ENCODE assay signal across 8 cellular contexts in the genomic region with DNA sequence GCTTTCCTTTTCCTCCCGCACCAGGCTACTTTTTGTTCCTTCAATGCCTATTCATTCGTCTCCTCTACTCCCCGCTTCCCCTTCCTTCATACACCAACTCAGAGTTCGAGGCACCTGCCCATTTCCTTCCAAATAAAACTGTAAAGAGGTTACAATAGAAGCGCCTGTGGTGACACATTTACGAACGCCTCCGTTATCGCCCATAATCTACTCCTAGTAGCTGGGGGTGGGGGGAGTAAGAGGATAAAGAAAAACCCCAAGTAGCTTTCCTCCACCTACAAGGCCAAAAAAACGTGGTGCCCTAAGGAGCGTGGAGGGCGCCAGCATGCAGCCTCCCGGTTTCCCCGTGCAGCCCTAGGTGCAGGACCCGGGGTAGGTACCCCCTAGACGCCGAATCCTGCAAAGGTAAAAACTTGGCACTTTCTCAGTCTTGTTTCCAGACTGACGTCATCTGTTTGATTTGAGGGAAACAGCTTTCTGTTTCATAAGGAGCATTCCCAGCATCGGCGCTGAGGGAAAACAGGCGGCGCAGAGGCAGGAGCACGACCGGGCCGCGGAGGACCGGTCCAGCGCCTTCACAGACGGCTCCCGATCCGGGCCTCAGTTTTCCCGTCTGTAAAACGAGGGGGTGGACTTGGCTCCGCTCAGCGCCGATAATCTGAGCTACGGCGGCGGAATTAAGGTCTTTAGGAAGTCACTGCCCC. TPM values are rescaled to one million over a fixed set of nuclear protein-coding genes. Genes with fewer than 3 reads are reported as not detected.
DNase-seq lines count a peak whose midpoint lies in the region; ATAC-seq and TF ChIP-seq lines count a peak whose summit lies in the region.

No MANE protein-coding gene starts in this region.

- no peaks in the 10 kb centered on the region for H3K9me3 ChIP-seq in right atrium auricular region

- in situ Hi-C loops in ACHN (cut with HindIII; ENCODE audit: low pct_ligation_motif_present, low pct_unique_long_range_greater_than_20kb, low sequenced_read_pairs): no loop called here

- TF ChIP-seq CTCF in right atrium auricular region (IDR thresholded peaks at IDR 0.05) (no peak), retinal pigment epithelial cell (conservative IDR thresholded peaks at IDR 0.05; ENCODE audit: low read depth, low read length) (no peak)

- no peak for ATAC-seq in HG03135 (IDR thresholded peaks at IDR 0.05; ENCODE audit: unreplicated experiment)

- H3K27me3 ChIP-seq in right atrium auricular region: no peaks in the 10 kb centered on the region

- H3K36me3 ChIP-seq in right atrium auricular region: peaks cover 6% of the 10 kb centered on the region

- DNase-seq in ACHN: peak; percentile 76
- DNase-seq in H4 (ENCODE audit: low spot score): peak; percentile 61
- peak; percentile 33 for DNase-seq in RPMI8226
- DNase-seq in amniotic epithelial cell (ENCODE audit: low read depth): peak; percentile 67
- DNase-seq in right atrium auricular region (ENCODE audit: low spot score): no peak
- DNase-seq in retinal pigment epithelial cell (ENCODE audit: low read depth): no peak
- DNase-seq in NCI-H1930 (lab: John Stamatoyannopoulos, UW): no peak

- H3K4me3 ChIP-seq in right atrium auricular region (peak overlapping the region; percentile 73 to 94), retinal pigment epithelial cell (ENCODE audit: low read length) (peak overlapping the region; percentile 88)

- peak overlapping the region; percentile 64 to 87 for H3K27ac ChIP-seq in right atrium auricular region

- H3K4me1 ChIP-seq in right atrium auricular region: peaks cover 0 to 32% of the 10 kb centered on the region in 2 donors

RNA-seq across cellular contexts. Expression of gene PPA1, which starts 0.9 kb away (rescaled TPM):
- total RNA-seq in H4 (2014; rRNA removed; shearing (Covaris generic)): 301 and 357 TPM in 2 replicates
- 10 to 100 TPM; 48.0 to 69.2 TPM for total RNA-seq in right atrium auricular region

RNA-seq across cellular contexts. Expression of gene NPFFR1, which starts 51.5 kb away (rescaled TPM):
- total RNA-seq in H4 (2014; rRNA removed; shearing (Covaris generic)): not detected in 2 replicates
- total RNA-seq in right atrium auricular region: under 1 TPM in 1 of 2 donors, not detected in 1; 0.47 TPM

Comparison
In these comparisons a context has a peak if more than half of its experiments do, and no peak if none do; other contexts are left out.
1. DNase-seq: peak in ACHN (single experiment), H4 (single experiment), RPMI8226 (single experiment) and amniotic epithelial cell (single experiment); none in right atrium auricular region (single experiment), retinal pigment epithelial cell (single experiment) and NCI-H1930 (0 of 2).